In the genomic region with DNA sequence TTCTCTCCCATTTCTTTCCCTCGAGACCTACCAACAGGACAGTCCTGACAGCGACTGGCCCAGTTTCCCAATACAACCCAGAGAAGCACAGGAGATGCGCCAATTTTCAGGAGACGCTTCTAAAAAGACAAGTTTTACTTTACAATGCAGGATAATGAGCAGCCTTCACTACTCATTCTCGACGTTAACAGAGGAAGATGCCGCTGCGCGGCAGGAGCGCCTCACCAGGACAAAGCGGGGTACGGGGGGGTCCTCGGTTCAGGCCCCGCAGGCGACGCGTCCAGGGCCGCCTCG, we compare ENCODE assay signal across 8 cellular contexts. TPM values are rescaled to one million over a fixed set of nuclear protein-coding genes. Genes with fewer than 3 reads are reported as not detected.
A peak's percentile ranks its signal among the peaks of the same experiment; 100 is the strongest.
DNase-seq lines count a peak whose midpoint lies in the region; ATAC-seq lines count a peak whose summit lies in the region.

No MANE protein-coding gene starts in this region.

- H3K4me1 ChIP-seq in skeletal muscle tissue (ENCODE audit: control insufficient read depth in 3 of 3, insufficient read depth in 3 of 3, low read length in 3 of 3) = peaks cover 0 to 5% (median 3%) of the 10 kb centered on the region in 3 donors

- intact Hi-C loops in left ventricle myocardium superior (cut with micrococcal nuclease) = no loop called here

- peak overlapping the region; percentile 73 to 75 (median 74) for H3K4me3 ChIP-seq in skeletal muscle tissue (ENCODE audit: low read length in 3 of 3)

- peaks cover 0 to 2% (median 0%) of the 10 kb centered on the region in 3 donors for H3K27me3 ChIP-seq in skeletal muscle tissue (ENCODE audit: control insufficient read depth in 3 of 3, insufficient read depth in 3 of 3, low read length in 3 of 3)

- H3K27ac ChIP-seq in skeletal muscle tissue (ENCODE audit: low read depth, low read length) = peak overlapping the region; percentile 56

- peak; percentile 24 for ATAC-seq in GM18907 (IDR thresholded peaks at IDR 0.05; ENCODE audit: unreplicated experiment)
- ATAC-seq in HG03139 (IDR thresholded peaks at IDR 0.05; ENCODE audit: unreplicated experiment) = peak; percentile 21
- ATAC-seq in left ventricle myocardium superior = peak; percentile 4

- H3K9ac ChIP-seq in skeletal muscle tissue (ENCODE audit: low read depth in 1 of 3, low read length in 3 of 3) = peak overlapping the region; percentile 61 to 79 (median 78)

- H3K9me3 ChIP-seq in skeletal muscle tissue (ENCODE audit: control insufficient read depth in 3 of 3, low read length in 3 of 3) = no peaks in the 10 kb centered on the region

- peak; percentile 4 for DNase-seq in Ammon's horn (ENCODE audit: low spot score)
- DNase-seq in activated T-helper 1 cell treated with Interleukin-2 at 50 U/mL for 16 hours (ENCODE audit: low read depth) = peak; percentile 5
- DNase-seq in left ventricle myocardium superior = no peak
- DNase-seq in GOT3 (lab: John Stamatoyannopoulos, UW) = no peak
- no peak for DNase-seq in LoVo (ENCODE audit: low spot score)

- no peaks in the 10 kb centered on the region for H3K36me3 ChIP-seq in skeletal muscle tissue (ENCODE audit: control insufficient read depth in 3 of 3, insufficient read depth in 3 of 3, low read length in 3 of 3)

RNA-seq across cellular contexts. Expression of a gene that starts 0.7 kb away (rescaled TPM):
- 7.0 TPM for total RNA-seq in left ventricle myocardium superior
- 8.9 TPM for total RNA-seq in skeletal muscle tissue

Comparison
In these comparisons a context has a peak if more than half of its experiments do, and no peak if none do; other contexts are left out.
1. DNase-seq: peak in Ammon's horn (single experiment) and activated T-helper 1 cell treated with Interleukin-2 at 50 U/mL for 16 hours (single experiment); none in left ventricle myocardium superior (single experiment), GOT3 (single experiment) and LoVo (single experiment).
2. Peak in every context shown above with its lines, with median percentiles within 50 percentile points of each other: ATAC-seq.